9 cellular contexts compared by ENCODE assay signal in genomic region chrX:37786666-37787337, GRCh38. TPM values are rescaled to one million over a fixed set of nuclear protein-coding genes. Genes with fewer than 3 reads are reported as not detected.
DNase-seq lines count a peak whose midpoint lies in the region; ATAC-seq and TF ChIP-seq lines count a peak whose summit lies in the region.
"Had no signal": no experiment of that assay in that cellular context is flagged by ENCODE, and none has a peak within 500 bp of the region (broad histone marks: within the 10 kb centered on the region; RNA-seq: fewer than 3 reads in every experiment).

No MANE protein-coding gene starts in this region.

- no peak for TF ChIP-seq EP300 in sigmoid colon (IDR thresholded peaks at IDR 0.05)

- H3K4me3 ChIP-seq in cardiac muscle cell: no peak overlapping the region
- peak overlapping the region in 1 of 12 donors; percentile 27 for H3K4me3 ChIP-seq in heart left ventricle
- no peak overlapping the region for H3K4me3 ChIP-seq in sigmoid colon

- DNase-seq in cardiac muscle cell (ENCODE audit: low read depth in 1 of 2, low spot score in 1 of 2) (no peak), heart left ventricle (no peak), SIG-M5 treated with dmso at 0.1 percent for 504 hours (lab: John Stamatoyannopoulos, UW; ENCODE audit: unreplicated experiment) (peak; percentile 46), DMS79 treated with DMSO at 0.1 percent for 48 hours (lab: John Stamatoyannopoulos, UW) (no peak), GDM1 (lab: John Stamatoyannopoulos, UW) (no peak), sigmoid colon (no peak), hepatic stellate cell (ENCODE audit: low spot score) (no peak)

- TF ChIP-seq CTCF in cardiac muscle cell (IDR thresholded peaks at IDR 0.05; ENCODE audit: low read depth, low read length) (no peak), heart left ventricle (IDR thresholded peaks at IDR 0.05) (no peak), sigmoid colon (IDR thresholded peaks at IDR 0.05) (no peak)

- H3K27me3 ChIP-seq in cardiac muscle cell (no peaks in the 10 kb centered on the region), heart left ventricle (no peaks in the 10 kb centered on the region), sigmoid colon (no peaks in the 10 kb centered on the region)

- intact Hi-C loops in heart left ventricle (cut with DNase I): no loop called here
- intact Hi-C loops in sigmoid colon (cut with DNase I): no loop called here

- ATAC-seq in heart left ventricle: no peak
- peak; percentile 63 for ATAC-seq in HG02973 (IDR thresholded peaks at IDR 0.05; ENCODE audit: unreplicated experiment)

- H3K9me3 ChIP-seq in cardiac muscle cell (ENCODE audit: low read depth) (no peaks in the 10 kb centered on the region), heart left ventricle (no peaks in the 10 kb centered on the region), sigmoid colon (no peaks in the 10 kb centered on the region)

- 37 to 63% (median 55%) methylated on average over 3 of the region's 3 CpGs for WGBS in heart left ventricle, 4 donors
- WGBS in sigmoid colon, 2 donors: 59 to 79% methylated on average over 3 of the region's 3 CpGs

- no peak for TF ChIP-seq POLR2A in heart left ventricle (IDR thresholded peaks at IDR 0.05)
- no peak for TF ChIP-seq POLR2A in sigmoid colon (IDR thresholded peaks at IDR 0.05)

- H3K36me3 ChIP-seq in cardiac muscle cell (no peaks in the 10 kb centered on the region), heart left ventricle (no peaks in the 10 kb centered on the region), sigmoid colon (no peaks in the 10 kb centered on the region)

- H3K4me1 ChIP-seq in cardiac muscle cell (ENCODE audit: low read depth) (peaks cover 7% of the 10 kb centered on the region), heart left ventricle (peaks cover 0 to 19% (median 0%) of the 10 kb centered on the region in 12 donors), sigmoid colon (no peaks in the 10 kb centered on the region)

- H3K27ac ChIP-seq in cardiac muscle cell (peak overlapping the region; percentile 89), heart left ventricle (peak overlapping the region in 1 of 12 donors; percentile 76), sigmoid colon (no peak overlapping the region)

RNA-seq across cellular contexts. Expression of gene CYBB, which starts 6.9 kb away (rescaled TPM):
- total RNA-seq in cardiac muscle cell: 0.42 and 0.60 TPM in 2 replicates
- 0.38 TPM in 1 of 2 replicates, not detected in the other for polyA plus RNA-seq in cardiac muscle cell
- 100 to 1,000 TPM in 1 of 9 donors, 10 to 100 TPM in 3, 1 to 10 TPM in 5; 5.6 to 180 (median 9.3) TPM for total RNA-seq in heart left ventricle
- 1 to 10 TPM; 1.4 to 3.5 TPM for polyA plus RNA-seq in heart left ventricle
- total RNA-seq in sigmoid colon: 10 to 100 TPM in 3 of 4 donors, 1 to 10 TPM in 1; 8.9 to 28.5 (median 24.0) TPM
- polyA plus RNA-seq in sigmoid colon: 10 to 100 TPM in 2 of 3 donors, 1 to 10 TPM in 1; 6.0 to 25.0 (median 23.0) TPM
- total RNA-seq: lung microvascular endothelial cell had no signal
